In the genomic region with DNA sequence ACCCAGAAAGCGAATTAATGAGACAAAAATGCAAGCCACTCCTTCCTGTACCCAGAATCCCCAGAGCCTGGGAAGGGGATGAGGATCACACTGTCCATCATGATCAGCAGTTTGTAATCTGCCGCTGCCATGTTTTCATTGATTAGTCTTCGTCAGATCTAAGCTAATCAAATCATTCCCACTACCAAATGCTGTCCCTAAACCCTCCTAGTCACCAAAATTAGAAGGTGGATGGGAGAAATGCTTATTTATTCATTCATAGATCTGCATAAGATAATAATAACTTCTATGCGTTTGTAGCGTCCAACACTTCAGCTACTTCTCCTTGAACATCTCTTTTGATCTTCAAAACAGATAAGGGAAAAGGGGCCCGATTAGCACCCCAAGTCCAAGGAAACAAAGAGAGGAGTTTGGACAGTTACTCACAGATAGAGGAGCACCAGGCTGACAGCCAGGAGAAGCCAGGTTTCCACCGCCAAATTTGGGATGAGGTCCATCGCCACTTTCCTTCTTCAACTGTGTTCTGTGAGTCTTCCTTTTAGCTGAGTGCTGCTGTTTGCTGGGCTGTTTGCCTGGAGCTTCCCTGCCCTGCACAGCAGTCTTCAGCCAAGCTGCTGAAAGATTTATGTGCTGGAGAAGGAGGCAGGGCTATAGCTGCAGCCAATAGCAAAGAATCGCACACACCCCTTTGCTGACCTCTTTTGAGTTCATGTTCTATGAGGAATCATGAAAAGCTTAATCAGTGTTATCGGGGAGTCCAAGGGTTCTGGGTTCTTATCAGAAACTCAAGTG, we compare ENCODE assay signal across 2 cellular contexts.
A peak's percentile ranks its signal among the peaks of the same experiment; 100 is the strongest.
TF ChIP-seq lines count a peak whose summit lies in the region.

Gene CYP3A5, minus strand, starts transcription at position 597 of the 792 bp plus-strand sequence. Its CDS starts 100 bp downstream, at position 497.

TF ChIP-seq in IMR-90, 13 proteins besides CTCF, POLR2A, EP300 and RAD21 (continued from another document):
- TF ChIP-seq USF2 (IDR thresholded peaks at IDR 0.05; ENCODE audit: low read depth, low read length): no peak
- no peak for TF ChIP-seq NFE2L2 (IDR thresholded peaks at IDR 0.05; ENCODE audit: low read depth, low read length)
- no peak for TF ChIP-seq RFX5 (IDR thresholded peaks at IDR 0.05; ENCODE audit: low read depth, low read length)
- TF ChIP-seq, protein P1, sequence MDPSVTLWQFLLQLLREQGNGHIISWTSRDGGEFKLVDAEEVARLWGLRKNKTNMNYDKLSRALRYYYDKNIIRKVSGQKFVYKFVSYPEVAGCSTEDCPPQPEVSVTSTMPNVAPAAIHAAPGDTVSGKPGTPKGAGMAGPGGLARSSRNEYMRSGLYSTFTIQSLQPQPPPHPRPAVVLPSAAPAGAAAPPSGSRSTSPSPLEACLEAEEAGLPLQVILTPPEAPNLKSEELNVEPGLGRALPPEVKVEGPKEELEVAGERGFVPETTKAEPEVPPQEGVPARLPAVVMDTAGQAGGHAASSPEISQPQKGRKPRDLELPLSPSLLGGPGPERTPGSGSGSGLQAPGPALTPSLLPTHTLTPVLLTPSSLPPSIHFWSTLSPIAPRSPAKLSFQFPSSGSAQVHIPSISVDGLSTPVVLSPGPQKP (IDR thresholded peaks at IDR 0.05; ENCODE audit: borderline replicate concordance, low read depth, low read length): no peak
- TF ChIP-seq MAZ (IDR thresholded peaks at IDR 0.05; ENCODE audit: borderline replicate concordance, low read depth, low read length): no peak
- TF ChIP-seq CEBPB (IDR thresholded peaks at IDR 0.05; ENCODE audit: low read depth, low read length): no peak
- TF ChIP-seq BHLHE40 (IDR thresholded peaks at IDR 0.05; ENCODE audit: low read depth, low read length): no peak
- no peak for TF ChIP-seq MXI1 (IDR thresholded peaks at IDR 0.05; ENCODE audit: borderline replicate concordance, low read depth, low read length)
- TF ChIP-seq SMC3 (IDR thresholded peaks at IDR 0.05; ENCODE audit: low read depth, low read length): no peak
- TF ChIP-seq FOS (IDR thresholded peaks at IDR 0.05; ENCODE audit: low read depth, low read length): no peak
- TF ChIP-seq CHD1 (IDR thresholded peaks at IDR 0.05; ENCODE audit: low read depth, low read length): no peak

TF ChIP-seq in liver, 16 proteins besides CTCF, POLR2A, EP300 and RAD21 (continued from another document):
- TF ChIP-seq, protein P2, sequence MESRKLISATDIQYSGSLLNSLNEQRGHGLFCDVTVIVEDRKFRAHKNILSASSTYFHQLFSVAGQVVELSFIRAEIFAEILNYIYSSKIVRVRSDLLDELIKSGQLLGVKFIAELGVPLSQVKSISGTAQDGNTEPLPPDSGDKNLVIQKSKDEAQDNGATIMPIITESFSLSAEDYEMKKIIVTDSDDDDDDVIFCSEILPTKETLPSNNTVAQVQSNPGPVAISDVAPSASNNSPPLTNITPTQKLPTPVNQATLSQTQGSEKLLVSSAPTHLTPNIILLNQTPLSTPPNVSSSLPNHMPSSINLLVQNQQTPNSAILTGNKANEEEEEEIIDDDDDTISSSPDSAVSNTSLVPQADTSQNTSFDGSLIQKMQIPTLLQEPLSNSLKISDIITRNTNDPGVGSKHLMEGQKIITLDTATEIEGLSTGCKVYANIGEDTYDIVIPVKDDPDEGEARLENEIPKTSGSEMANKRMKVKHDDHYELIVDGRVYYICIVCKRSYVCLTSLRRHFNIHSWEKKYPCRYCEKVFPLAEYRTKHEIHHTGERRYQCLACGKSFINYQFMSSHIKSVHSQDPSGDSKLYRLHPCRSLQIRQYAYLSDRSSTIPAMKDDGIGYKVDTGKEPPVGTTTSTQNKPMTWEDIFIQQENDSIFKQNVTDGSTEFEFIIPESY (IDR thresholded peaks at IDR 0.05): no peak
- TF ChIP-seq HNF4G (IDR thresholded peaks at IDR 0.05) (peak; percentile 58), FOXA2 (IDR thresholded peaks at IDR 0.05) (peak; percentile 17), TAF1 (conservative IDR thresholded peaks at IDR 0.05) (peak; percentile 99), YY1 (IDR thresholded peaks at IDR 0.05) (peak; percentile 86), EGR1 (IDR thresholded peaks at IDR 0.05; ENCODE audit: low read depth in 2 of 2) (no peak), NR2F2 (IDR thresholded peaks at IDR 0.05) (no peak), FOXA1 (IDR thresholded peaks at IDR 0.05) (no peak), RXRA (IDR thresholded peaks at IDR 0.05) (peak; percentile 89 to 94), SP1 (IDR thresholded peaks at IDR 0.05) (peak; percentile 91), REST (IDR thresholded peaks at IDR 0.05) (peak; percentile 96), GABPA (IDR thresholded peaks at IDR 0.05 in 1 of 2, conservative IDR thresholded peaks at IDR 0.05 in 1 of 2) (no peak)
- TF ChIP-seq, protein P3, sequence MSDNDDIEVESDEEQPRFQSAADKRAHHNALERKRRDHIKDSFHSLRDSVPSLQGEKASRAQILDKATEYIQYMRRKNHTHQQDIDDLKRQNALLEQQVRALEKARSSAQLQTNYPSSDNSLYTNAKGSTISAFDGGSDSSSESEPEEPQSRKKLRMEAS (IDR thresholded peaks at IDR 0.05): peak; percentile 25
